In genomic region chr7:36109013-36109627, GRCh38 we compare ENCODE assay signal across 1 cellular context.
TF ChIP-seq lines count a peak whose summit lies in the region.

No MANE protein-coding gene starts in this region.

TF ChIP-seq in WTC11, 78 proteins besides CTCF, POLR2A, EP300 and RAD21 (continued from another document):
- TF ChIP-seq ATF6 (CRISPR knock-in tag; IDR thresholded peaks at IDR 0.05) = no peak
TF ChIP-seq in WTC11: peak in this region for 0.
